ENCODE assay signal across 3 cellular contexts in genomic region chr4:26294904-26295303, GRCh38.
A peak's percentile ranks its signal among the peaks of the same experiment; 100 is the strongest.
TF ChIP-seq lines count a peak whose summit lies in the region.

No MANE protein-coding gene starts in this region.

TF ChIP-seq in SK-N-SH, 30 proteins besides CTCF, POLR2A, EP300 and RAD21:
- TF ChIP-seq PBX3 (IDR thresholded peaks at IDR 0.05): peak; percentile 18; the same call in 1 of the 2 replicates
- TF ChIP-seq JUND (IDR thresholded peaks at IDR 0.05): no peak

TF ChIP-seq in SK-N-SH treated with all-trans-retinoic acid at 6 μM for 48 hours, 23 proteins besides CTCF, POLR2A, EP300 and RAD21:
- TF ChIP-seq RARB (CRISPR knock-in tag; IDR thresholded peaks at IDR 0.05): no peak
- TF ChIP-seq PPARA (CRISPR knock-in tag; IDR thresholded peaks at IDR 0.05; ENCODE audit: borderline replicate concordance): no peak
- no peak for TF ChIP-seq CSRNP3 (CRISPR knock-in tag; IDR thresholded peaks at IDR 0.05)
- no peak for TF ChIP-seq ZNF70 (CRISPR knock-in tag; IDR thresholded peaks at IDR 0.05)
- no peak for TF ChIP-seq POU6F1 (CRISPR knock-in tag; IDR thresholded peaks at IDR 0.05; ENCODE audit: borderline replicate concordance, low read depth)
- TF ChIP-seq PATZ1 (CRISPR knock-in tag; IDR thresholded peaks at IDR 0.05; ENCODE audit: borderline replicate concordance): no peak
- no peak for TF ChIP-seq CSDC2 (CRISPR knock-in tag; IDR thresholded peaks at IDR 0.05)
- no peak for TF ChIP-seq TSHZ2 (CRISPR knock-in tag; IDR thresholded peaks at IDR 0.05)
- TF ChIP-seq OSR1 (CRISPR knock-in tag; IDR thresholded peaks at IDR 0.05): no peak
- TF ChIP-seq ISL1 (CRISPR knock-in tag; IDR thresholded peaks at IDR 0.05): no peak
- no peak for TF ChIP-seq ZNF8 (CRISPR knock-in tag; IDR thresholded peaks at IDR 0.05)
- TF ChIP-seq ARNTL (CRISPR knock-in tag; IDR thresholded peaks at IDR 0.05; ENCODE audit: borderline replicate concordance, low read depth): no peak

TF ChIP-seq in H1, 55 proteins besides CTCF, POLR2A, EP300 and RAD21:
- TF ChIP-seq TBP (IDR thresholded peaks at IDR 0.05; ENCODE audit: low read depth, low read length) (no peak), CBX5 (IDR thresholded peaks at IDR 0.05; ENCODE audit: low read depth, low read length) (no peak), SIRT6 (IDR thresholded peaks at IDR 0.05; ENCODE audit: low read length) (no peak), SUZ12 (IDR thresholded peaks at IDR 0.05; ENCODE audit: low read length) (no peak), CEBPB (IDR thresholded peaks at IDR 0.05; ENCODE audit: low read depth, low read length) (no peak), SP1 (IDR thresholded peaks at IDR 0.05; ENCODE audit: low read depth, low read length) (no peak), E2F6 (IDR thresholded peaks at IDR 0.05) (no peak), CHD2 (IDR thresholded peaks at IDR 0.05; ENCODE audit: low read length) (no peak), KDM4A (IDR thresholded peaks at IDR 0.05; ENCODE audit: low read depth, low read length, severe bottlenecking) (no peak), NRF1 (IDR thresholded peaks at IDR 0.05; ENCODE audit: low read depth, low read length) (no peak), BACH1 (IDR thresholded peaks at IDR 0.05; ENCODE audit: low read length) (no peak), RFX5 (IDR thresholded peaks at IDR 0.05; ENCODE audit: borderline replicate concordance, low read depth, low read length) (no peak), POLR2AphosphoS5 (IDR thresholded peaks at IDR 0.05; ENCODE audit: low read depth, low read length) (no peak), SP2 (IDR thresholded peaks at IDR 0.05; ENCODE audit: low read length) (no peak), BCL11A (IDR thresholded peaks at IDR 0.05; ENCODE audit: low read depth in 2 of 2, low read length in 2 of 2) (no peak), ATF3 (IDR thresholded peaks at IDR 0.05; ENCODE audit: insufficient read depth, low read depth, low read length) (no peak), ASH2L (IDR thresholded peaks at IDR 0.05; ENCODE audit: low read length) (no peak)
TF ChIP-seq in H1: peak in this region for 0.
